1 cellular context compared by ENCODE assay signal in the genomic region with DNA sequence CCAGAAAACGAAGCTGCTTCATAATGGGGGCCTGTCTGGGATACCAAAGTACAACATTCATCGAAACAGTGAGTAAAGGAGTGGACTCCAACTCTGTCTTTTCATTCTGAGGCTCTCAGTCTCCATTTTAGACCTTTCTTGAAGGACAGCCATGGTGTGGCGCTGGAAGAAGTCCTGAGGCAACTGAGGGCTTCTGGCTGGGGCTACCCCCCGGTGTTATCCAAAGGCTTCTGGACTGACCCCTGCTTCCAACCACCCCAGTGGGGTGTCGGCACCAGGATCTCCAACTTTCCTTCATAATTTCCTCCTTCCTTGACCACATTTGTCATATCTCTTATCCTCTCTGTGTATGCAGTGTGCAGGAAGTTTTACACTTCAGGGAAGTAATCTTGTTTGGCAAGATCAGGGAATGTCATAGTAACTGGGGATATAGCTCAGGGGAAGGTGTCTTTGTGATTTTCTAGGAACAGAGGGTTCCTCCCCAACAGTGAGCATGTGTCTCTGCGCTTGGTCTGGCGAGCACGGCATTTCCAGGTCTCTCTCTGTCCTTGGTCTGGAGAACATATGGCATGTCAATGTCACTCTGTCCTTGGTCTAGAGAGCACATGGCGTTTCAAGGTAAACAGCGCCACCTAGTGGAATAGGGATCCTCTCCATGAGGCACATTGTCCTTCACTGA.
TF ChIP-seq lines count a peak whose summit lies in the region.

No MANE protein-coding gene starts in this region.

TF ChIP-seq in HepG2, 621 proteins besides CTCF, POLR2A, EP300 and RAD21 (continued from another document and continues in another):
- TF ChIP-seq, protein P1, sequence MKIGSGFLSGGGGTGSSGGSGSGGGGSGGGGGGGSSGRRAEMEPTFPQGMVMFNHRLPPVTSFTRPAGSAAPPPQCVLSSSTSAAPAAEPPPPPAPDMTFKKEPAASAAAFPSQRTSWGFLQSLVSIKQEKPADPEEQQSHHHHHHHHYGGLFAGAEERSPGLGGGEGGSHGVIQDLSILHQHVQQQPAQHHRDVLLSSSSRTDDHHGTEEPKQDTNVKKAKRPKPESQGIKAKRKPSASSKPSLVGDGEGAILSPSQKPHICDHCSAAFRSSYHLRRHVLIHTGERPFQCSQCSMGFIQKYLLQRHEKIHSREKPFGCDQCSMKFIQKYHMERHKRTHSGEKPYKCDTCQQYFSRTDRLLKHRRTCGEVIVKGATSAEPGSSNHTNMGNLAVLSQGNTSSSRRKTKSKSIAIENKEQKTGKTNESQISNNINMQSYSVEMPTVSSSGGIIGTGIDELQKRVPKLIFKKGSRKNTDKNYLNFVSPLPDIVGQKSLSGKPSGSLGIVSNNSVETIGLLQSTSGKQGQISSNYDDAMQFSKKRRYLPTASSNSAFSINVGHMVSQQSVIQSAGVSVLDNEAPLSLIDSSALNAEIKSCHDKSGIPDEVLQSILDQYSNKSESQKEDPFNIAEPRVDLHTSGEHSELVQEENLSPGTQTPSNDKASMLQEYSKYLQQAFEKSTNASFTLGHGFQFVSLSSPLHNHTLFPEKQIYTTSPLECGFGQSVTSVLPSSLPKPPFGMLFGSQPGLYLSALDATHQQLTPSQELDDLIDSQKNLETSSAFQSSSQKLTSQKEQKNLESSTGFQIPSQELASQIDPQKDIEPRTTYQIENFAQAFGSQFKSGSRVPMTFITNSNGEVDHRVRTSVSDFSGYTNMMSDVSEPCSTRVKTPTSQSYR (CRISPR knock-in tag; IDR thresholded peaks at IDR 0.05; ENCODE audit: borderline replicate concordance): no peak
- TF ChIP-seq ZNF816 (CRISPR knock-in tag; IDR thresholded peaks at IDR 0.05; ENCODE audit: borderline replicate concordance): no peak
- TF ChIP-seq, protein P2, sequence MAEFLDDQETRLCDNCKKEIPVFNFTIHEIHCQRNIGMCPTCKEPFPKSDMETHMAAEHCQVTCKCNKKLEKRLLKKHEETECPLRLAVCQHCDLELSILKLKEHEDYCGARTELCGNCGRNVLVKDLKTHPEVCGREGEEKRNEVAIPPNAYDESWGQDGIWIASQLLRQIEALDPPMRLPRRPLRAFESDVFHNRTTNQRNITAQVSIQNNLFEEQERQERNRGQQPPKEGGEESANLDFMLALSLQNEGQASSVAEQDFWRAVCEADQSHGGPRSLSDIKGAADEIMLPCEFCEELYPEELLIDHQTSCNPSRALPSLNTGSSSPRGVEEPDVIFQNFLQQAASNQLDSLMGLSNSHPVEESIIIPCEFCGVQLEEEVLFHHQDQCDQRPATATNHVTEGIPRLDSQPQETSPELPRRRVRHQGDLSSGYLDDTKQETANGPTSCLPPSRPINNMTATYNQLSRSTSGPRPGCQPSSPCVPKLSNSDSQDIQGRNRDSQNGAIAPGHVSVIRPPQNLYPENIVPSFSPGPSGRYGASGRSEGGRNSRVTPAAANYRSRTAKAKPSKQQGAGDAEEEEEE (CRISPR knock-in tag; IDR thresholded peaks at IDR 0.05; ENCODE audit: borderline replicate concordance): no peak
- TF ChIP-seq, protein P3, sequence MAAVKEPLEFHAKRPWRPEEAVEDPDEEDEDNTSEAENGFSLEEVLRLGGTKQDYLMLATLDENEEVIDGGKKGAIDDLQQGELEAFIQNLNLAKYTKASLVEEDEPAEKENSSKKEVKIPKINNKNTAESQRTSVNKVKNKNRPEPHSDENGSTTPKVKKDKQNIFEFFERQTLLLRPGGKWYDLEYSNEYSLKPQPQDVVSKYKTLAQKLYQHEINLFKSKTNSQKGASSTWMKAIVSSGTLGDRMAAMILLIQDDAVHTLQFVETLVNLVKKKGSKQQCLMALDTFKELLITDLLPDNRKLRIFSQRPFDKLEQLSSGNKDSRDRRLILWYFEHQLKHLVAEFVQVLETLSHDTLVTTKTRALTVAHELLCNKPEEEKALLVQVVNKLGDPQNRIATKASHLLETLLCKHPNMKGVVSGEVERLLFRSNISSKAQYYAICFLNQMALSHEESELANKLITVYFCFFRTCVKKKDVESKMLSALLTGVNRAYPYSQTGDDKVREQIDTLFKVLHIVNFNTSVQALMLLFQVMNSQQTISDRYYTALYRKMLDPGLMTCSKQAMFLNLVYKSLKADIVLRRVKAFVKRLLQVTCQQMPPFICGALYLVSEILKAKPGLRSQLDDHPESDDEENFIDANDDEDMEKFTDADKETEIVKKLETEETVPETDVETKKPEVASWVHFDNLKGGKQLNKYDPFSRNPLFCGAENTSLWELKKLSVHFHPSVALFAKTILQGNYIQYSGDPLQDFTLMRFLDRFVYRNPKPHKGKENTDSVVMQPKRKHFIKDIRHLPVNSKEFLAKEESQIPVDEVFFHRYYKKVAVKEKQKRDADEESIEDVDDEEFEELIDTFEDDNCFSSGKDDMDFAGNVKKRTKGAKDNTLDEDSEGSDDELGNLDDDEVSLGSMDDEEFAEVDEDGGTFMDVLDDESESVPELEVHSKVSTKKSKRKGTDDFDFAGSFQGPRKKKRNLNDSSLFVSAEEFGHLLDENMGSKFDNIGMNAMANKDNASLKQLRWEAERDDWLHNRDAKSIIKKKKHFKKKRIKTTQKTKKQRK (IDR thresholded peaks at IDR 0.05; ENCODE audit: low read length): no peak
- TF ChIP-seq NFYC (CRISPR knock-in tag; IDR thresholded peaks at IDR 0.05): no peak
- TF ChIP-seq, protein P4, sequence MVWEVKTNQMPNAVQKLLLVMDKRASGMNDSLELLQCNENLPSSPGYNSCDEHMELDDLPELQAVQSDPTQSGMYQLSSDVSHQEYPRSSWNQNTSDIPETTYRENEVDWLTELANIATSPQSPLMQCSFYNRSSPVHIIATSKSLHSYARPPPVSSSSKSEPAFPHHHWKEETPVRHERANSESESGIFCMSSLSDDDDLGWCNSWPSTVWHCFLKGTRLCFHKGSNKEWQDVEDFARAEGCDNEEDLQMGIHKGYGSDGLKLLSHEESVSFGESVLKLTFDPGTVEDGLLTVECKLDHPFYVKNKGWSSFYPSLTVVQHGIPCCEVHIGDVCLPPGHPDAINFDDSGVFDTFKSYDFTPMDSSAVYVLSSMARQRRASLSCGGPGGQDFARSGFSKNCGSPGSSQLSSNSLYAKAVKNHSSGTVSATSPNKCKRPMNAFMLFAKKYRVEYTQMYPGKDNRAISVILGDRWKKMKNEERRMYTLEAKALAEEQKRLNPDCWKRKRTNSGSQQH (CRISPR knock-in tag; IDR thresholded peaks at IDR 0.05; ENCODE audit: low read depth): 0 out of 2 replicates have a peak, but pooled peaks have one; percentile 55
- no peak for TF ChIP-seq NR1H2 (CRISPR knock-in tag; IDR thresholded peaks at IDR 0.05; ENCODE audit: borderline replicate concordance, low read depth)
- TF ChIP-seq, protein P5, sequence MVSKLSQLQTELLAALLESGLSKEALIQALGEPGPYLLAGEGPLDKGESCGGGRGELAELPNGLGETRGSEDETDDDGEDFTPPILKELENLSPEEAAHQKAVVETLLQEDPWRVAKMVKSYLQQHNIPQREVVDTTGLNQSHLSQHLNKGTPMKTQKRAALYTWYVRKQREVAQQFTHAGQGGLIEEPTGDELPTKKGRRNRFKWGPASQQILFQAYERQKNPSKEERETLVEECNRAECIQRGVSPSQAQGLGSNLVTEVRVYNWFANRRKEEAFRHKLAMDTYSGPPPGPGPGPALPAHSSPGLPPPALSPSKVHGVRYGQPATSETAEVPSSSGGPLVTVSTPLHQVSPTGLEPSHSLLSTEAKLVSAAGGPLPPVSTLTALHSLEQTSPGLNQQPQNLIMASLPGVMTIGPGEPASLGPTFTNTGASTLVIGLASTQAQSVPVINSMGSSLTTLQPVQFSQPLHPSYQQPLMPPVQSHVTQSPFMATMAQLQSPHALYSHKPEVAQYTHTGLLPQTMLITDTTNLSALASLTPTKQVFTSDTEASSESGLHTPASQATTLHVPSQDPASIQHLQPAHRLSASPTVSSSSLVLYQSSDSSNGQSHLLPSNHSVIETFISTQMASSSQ (IDR thresholded peaks at IDR 0.05; ENCODE audit: low read depth): no peak
- TF ChIP-seq, protein P5 (CRISPR knock-in tag; IDR thresholded peaks at IDR 0.05; ENCODE audit: borderline replicate concordance): no peak
- no peak for TF ChIP-seq GABPB1 (CRISPR knock-in tag; IDR thresholded peaks at IDR 0.05)
- TF ChIP-seq ZNF788 (CRISPR knock-in tag; IDR thresholded peaks at IDR 0.05; ENCODE audit: borderline replicate concordance): no peak
- TF ChIP-seq, protein P6, sequence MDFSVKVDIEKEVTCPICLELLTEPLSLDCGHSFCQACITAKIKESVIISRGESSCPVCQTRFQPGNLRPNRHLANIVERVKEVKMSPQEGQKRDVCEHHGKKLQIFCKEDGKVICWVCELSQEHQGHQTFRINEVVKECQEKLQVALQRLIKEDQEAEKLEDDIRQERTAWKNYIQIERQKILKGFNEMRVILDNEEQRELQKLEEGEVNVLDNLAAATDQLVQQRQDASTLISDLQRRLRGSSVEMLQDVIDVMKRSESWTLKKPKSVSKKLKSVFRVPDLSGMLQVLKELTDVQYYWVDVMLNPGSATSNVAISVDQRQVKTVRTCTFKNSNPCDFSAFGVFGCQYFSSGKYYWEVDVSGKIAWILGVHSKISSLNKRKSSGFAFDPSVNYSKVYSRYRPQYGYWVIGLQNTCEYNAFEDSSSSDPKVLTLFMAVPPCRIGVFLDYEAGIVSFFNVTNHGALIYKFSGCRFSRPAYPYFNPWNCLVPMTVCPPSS (IDR thresholded peaks at IDR 0.05): no peak
- no peak for TF ChIP-seq ZNF558 (CRISPR knock-in tag; IDR thresholded peaks at IDR 0.05; ENCODE audit: borderline replicate concordance)
- TF ChIP-seq SATB2 (CRISPR knock-in tag; IDR thresholded peaks at IDR 0.05): no peak
- TF ChIP-seq GFI1 (CRISPR knock-in tag; IDR thresholded peaks at IDR 0.05; ENCODE audit: borderline replicate concordance): no peak
- no peak for TF ChIP-seq SSRP1 (CRISPR knock-in tag; IDR thresholded peaks at IDR 0.05)
- TF ChIP-seq ZFP37 (CRISPR knock-in tag; IDR thresholded peaks at IDR 0.05; ENCODE audit: borderline replicate concordance): no peak
- no peak for TF ChIP-seq CBX5 (CRISPR knock-in tag; IDR thresholded peaks at IDR 0.05; ENCODE audit: borderline replicate concordance)
- TF ChIP-seq, protein P7, sequence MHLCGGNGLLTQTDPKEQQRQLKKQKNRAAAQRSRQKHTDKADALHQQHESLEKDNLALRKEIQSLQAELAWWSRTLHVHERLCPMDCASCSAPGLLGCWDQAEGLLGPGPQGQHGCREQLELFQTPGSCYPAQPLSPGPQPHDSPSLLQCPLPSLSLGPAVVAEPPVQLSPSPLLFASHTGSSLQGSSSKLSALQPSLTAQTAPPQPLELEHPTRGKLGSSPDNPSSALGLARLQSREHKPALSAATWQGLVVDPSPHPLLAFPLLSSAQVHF (CRISPR knock-in tag; IDR thresholded peaks at IDR 0.05): no peak
- no peak for TF ChIP-seq ZNF230 (CRISPR knock-in tag; IDR thresholded peaks at IDR 0.05)
- TF ChIP-seq GTF3A (CRISPR knock-in tag; conservative IDR thresholded peaks at IDR 0.05): no peak
- TF ChIP-seq SNAI1 (CRISPR knock-in tag; IDR thresholded peaks at IDR 0.05; ENCODE audit: borderline replicate concordance): no peak
- TF ChIP-seq STAG1 (CRISPR knock-in tag; IDR thresholded peaks at IDR 0.05): peak; percentile 96
- TF ChIP-seq ZFAT (CRISPR knock-in tag; conservative IDR thresholded peaks at IDR 0.05): no peak
- no peak; the same call in 1 of the 2 replicates for TF ChIP-seq YEATS2 (CRISPR knock-in tag; IDR thresholded peaks at IDR 0.05; ENCODE audit: borderline replicate concordance)
- TF ChIP-seq FOSL2 (CRISPR knock-in tag; IDR thresholded peaks at IDR 0.05): peak; percentile 39
- no peak for TF ChIP-seq JARID2 (CRISPR knock-in tag; IDR thresholded peaks at IDR 0.05; ENCODE audit: insufficient replicate concordance)
- no peak for TF ChIP-seq ZNF672 (CRISPR knock-in tag; IDR thresholded peaks at IDR 0.05)
- TF ChIP-seq, protein P8, sequence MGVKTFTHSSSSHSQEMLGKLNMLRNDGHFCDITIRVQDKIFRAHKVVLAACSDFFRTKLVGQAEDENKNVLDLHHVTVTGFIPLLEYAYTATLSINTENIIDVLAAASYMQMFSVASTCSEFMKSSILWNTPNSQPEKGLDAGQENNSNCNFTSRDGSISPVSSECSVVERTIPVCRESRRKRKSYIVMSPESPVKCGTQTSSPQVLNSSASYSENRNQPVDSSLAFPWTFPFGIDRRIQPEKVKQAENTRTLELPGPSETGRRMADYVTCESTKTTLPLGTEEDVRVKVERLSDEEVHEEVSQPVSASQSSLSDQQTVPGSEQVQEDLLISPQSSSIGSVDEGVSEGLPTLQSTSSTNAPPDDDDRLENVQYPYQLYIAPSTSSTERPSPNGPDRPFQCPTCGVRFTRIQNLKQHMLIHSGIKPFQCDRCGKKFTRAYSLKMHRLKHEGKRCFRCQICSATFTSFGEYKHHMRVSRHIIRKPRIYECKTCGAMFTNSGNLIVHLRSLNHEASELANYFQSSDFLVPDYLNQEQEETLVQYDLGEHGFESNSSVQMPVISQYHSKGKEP (CRISPR knock-in tag; IDR thresholded peaks at IDR 0.05): no peak
- TF ChIP-seq ZNF747 (CRISPR knock-in tag; IDR thresholded peaks at IDR 0.05; ENCODE audit: borderline replicate concordance): no peak
- TF ChIP-seq ZNF383 (CRISPR knock-in tag; IDR thresholded peaks at IDR 0.05; ENCODE audit: borderline replicate concordance): no peak
- TF ChIP-seq ZNF546 (CRISPR knock-in tag; conservative IDR thresholded peaks at IDR 0.05): no peak
- TF ChIP-seq HOXD1 (CRISPR knock-in tag; IDR thresholded peaks at IDR 0.05): no peak
- TF ChIP-seq SALL1 (CRISPR knock-in tag; IDR thresholded peaks at IDR 0.05): peak; percentile 53
- no peak for TF ChIP-seq ZNF121 (CRISPR knock-in tag; IDR thresholded peaks at IDR 0.05)
- TF ChIP-seq, protein P9, sequence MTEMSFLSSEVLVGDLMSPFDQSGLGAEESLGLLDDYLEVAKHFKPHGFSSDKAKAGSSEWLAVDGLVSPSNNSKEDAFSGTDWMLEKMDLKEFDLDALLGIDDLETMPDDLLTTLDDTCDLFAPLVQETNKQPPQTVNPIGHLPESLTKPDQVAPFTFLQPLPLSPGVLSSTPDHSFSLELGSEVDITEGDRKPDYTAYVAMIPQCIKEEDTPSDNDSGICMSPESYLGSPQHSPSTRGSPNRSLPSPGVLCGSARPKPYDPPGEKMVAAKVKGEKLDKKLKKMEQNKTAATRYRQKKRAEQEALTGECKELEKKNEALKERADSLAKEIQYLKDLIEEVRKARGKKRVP (CRISPR knock-in tag; IDR thresholded peaks at IDR 0.05): no peak
- no peak for TF ChIP-seq ZNF549 (CRISPR knock-in tag; IDR thresholded peaks at IDR 0.05)
- TF ChIP-seq ZNF572 (CRISPR knock-in tag; IDR thresholded peaks at IDR 0.05): no peak
- TF ChIP-seq HES4 (CRISPR knock-in tag; IDR thresholded peaks at IDR 0.05; ENCODE audit: borderline replicate concordance): no peak
- TF ChIP-seq TEAD2 (CRISPR knock-in tag; IDR thresholded peaks at IDR 0.05): no peak
- no peak for TF ChIP-seq ZNF552 (CRISPR knock-in tag; IDR thresholded peaks at IDR 0.05; ENCODE audit: borderline replicate concordance)
- no peak for TF ChIP-seq MTF2 (CRISPR knock-in tag; IDR thresholded peaks at IDR 0.05; ENCODE audit: borderline replicate concordance)
- TF ChIP-seq ZMYM2 (CRISPR knock-in tag; IDR thresholded peaks at IDR 0.05): no peak
- no peak for TF ChIP-seq RFXAP (CRISPR knock-in tag; IDR thresholded peaks at IDR 0.05; ENCODE audit: borderline replicate concordance)
- TF ChIP-seq MAF1 (CRISPR knock-in tag; IDR thresholded peaks at IDR 0.05; ENCODE audit: borderline replicate concordance): no peak
